Comparison of ENCODE assay signal across 34 cellular contexts in genomic region chr11:73283316-73284035, GRCh38. TPM values are rescaled to one million over a fixed set of nuclear protein-coding genes. Genes with fewer than 3 reads are reported as not detected.
DNase-seq lines count a peak whose midpoint lies in the region; ATAC-seq, FAIRE-seq and TF ChIP-seq lines count a peak whose summit lies in the region.
"Had no signal": no experiment of that assay in that cellular context is flagged by ENCODE, and none has a peak within 500 bp of the region (broad histone marks: within the 10 kb centered on the region; RNA-seq: fewer than 3 reads in every experiment).

No MANE protein-coding gene starts in this region.

- BruUV-seq in mammary epithelial cell (replicated peaks; lab: Mats Ljungman, UMichigan) (no TSS peak), MCF 10A (replicated peaks; lab: Mats Ljungman, UMichigan) (no TSS peak)

- ATAC-seq in HG03097 (IDR thresholded peaks at IDR 0.05; ENCODE audit: low FRiP score, unreplicated experiment), result no peak
- ATAC-seq in lower lobe of right lung, result no peak
- ATAC-seq: A549, left colon had no signal

- no peaks in the 10 kb centered on the region for H3K9me1 ChIP-seq in keratinocyte (ENCODE audit: control insufficient read depth, extremely low read depth, insufficient read depth, low read length)

- POLR2A ChIA-PET in MCF 10A (lab: Yijun Ruan, JAX), result no interaction called here

- H3K9me3 ChIP-seq in mammary epithelial cell (replicated peaks; ENCODE audit: insufficient read depth, low read length), result no peaks in the 10 kb centered on the region
- no peaks in the 10 kb centered on the region for H3K9me3 ChIP-seq in keratinocyte (ENCODE audit: control insufficient read depth, low read depth, low read length)
- H3K9me3 ChIP-seq in spleen, result no peaks in the 10 kb centered on the region
- H3K9me3 ChIP-seq in lower lobe of right lung, result no peaks in the 10 kb centered on the region
- H3K9me3 ChIP-seq: A549, testis, vagina had no signal

- H3K27ac ChIP-seq in mammary epithelial cell (ENCODE audit: insufficient read depth, low read depth, low read length) (no peak overlapping the region), keratinocyte (ENCODE audit: control insufficient read depth, insufficient read depth, low read length) (no peak overlapping the region), spleen (peak overlapping the region in 5 of 8 donors; percentile 15 to 68 (median 50)), lower lobe of right lung (no peak overlapping the region)
- H3K27ac ChIP-seq: PC-9, testis, vagina had no signal

- H3K4me2 ChIP-seq in mammary epithelial cell (ENCODE audit: insufficient read depth, low read depth, low read length) (no peak overlapping the region), keratinocyte (ENCODE audit: control insufficient read depth, extremely low read depth, insufficient read depth, low read depth, low read length) (no peak overlapping the region)
- H3K4me2 ChIP-seq: A549, PC-9 had no signal

- H3K27ac Mint-ChIP-seq in MCF 10A (ENCODE audit: low read depth, unreplicated experiment), result no peak overlapping the region
- H3K27ac Mint-ChIP-seq: activated naive CD8-positive, alpha-beta T cell; HFFc6 had no signal

- peak; percentile 25 for DNase-seq in mammary epithelial cell
- no peak for DNase-seq in MCF 10A (ENCODE audit: unreplicated experiment)
- no peak for DNase-seq in HTR-8/SVneo (ENCODE audit: insufficient read length, low spot score)
- no peak for DNase-seq in keratinocyte (ENCODE audit: low read depth, low spot score)
- peak; percentile 58 for DNase-seq in spleen
- DNase-seq in DMS53 treated with DMSO at 0.1 percent for 48 hours (lab: John Stamatoyannopoulos, UW; ENCODE audit: unreplicated experiment), result no peak
- DNase-seq in lower lobe of right lung, result no peak
- DNase-seq: activated CD4-positive, alpha-beta T cell treated with anti-CD3 and anti-CD28 coated beads for 48 hours; activated T-cell treated with anti-CD3 and anti-CD28 coated beads for 4 hours; AML-193; DMS153; effector CD4-positive, alpha-beta T cell; HFFc6; hippocampal formation; KG1; MM.1S; NCI-H1105 treated with DMSO at 0.1 percent for 48 hours; NCI-H187 treated with DMSO at 0.1 percent for 48 hours; NCI-H2171; NCI-H524; NK-92 treated with Interleukin-12 subunit alpha and Interleukin-12 subunit beta, amount 100 ng/mL, for 24 hours; occipital lobe; PC-9; SHP77; stimulated activated naive CD4-positive, alpha-beta T cell treated with Interleukin-2 at 50 U/mL for 16 hours; testis had no signal

- in situ Hi-C loops in mammary epithelial cell (cut with MboI; ENCODE audit: low sequenced_read_pairs in 2 of 2), result no loop called here

- H4K20me1 ChIP-seq in mammary epithelial cell (ENCODE audit: insufficient read depth, low read length) (no peaks in the 10 kb centered on the region), keratinocyte (ENCODE audit: control insufficient read depth, extremely low read depth, insufficient read depth, low read length) (no peaks in the 10 kb centered on the region)

- H3K79me2 ChIP-seq in mammary epithelial cell (ENCODE audit: insufficient read depth, low read length) (no peaks in the 10 kb centered on the region), keratinocyte (ENCODE audit: control insufficient read depth, insufficient read depth, low read length) (no peaks in the 10 kb centered on the region)

- peaks cover 10% of the 10 kb centered on the region for H3K4me1 ChIP-seq in mammary epithelial cell (ENCODE audit: insufficient read depth, low read length)
- H3K4me1 ChIP-seq in keratinocyte (ENCODE audit: control insufficient read depth, extremely low read depth, insufficient read depth, low read length), result peaks cover 3% of the 10 kb centered on the region
- peaks cover 16 to 96% (median 66%) of the 10 kb centered on the region in 6 donors for H3K4me1 ChIP-seq in spleen
- H3K4me1 ChIP-seq in lower lobe of right lung, result peaks cover 32% of the 10 kb centered on the region
- H3K4me1 ChIP-seq: vagina had no signal

- no peaks in the 10 kb centered on the region for H3K9me3 Mint-ChIP-seq in MCF 10A (ENCODE audit: unreplicated experiment)
- H3K9me3 Mint-ChIP-seq: HFFc6 had no signal

- intact Hi-C loops in mammary epithelial cell (cut with micrococcal nuclease), result no loop called here
- intact Hi-C loops in MCF 10A (cut with micrococcal nuclease), result no loop called here
- intact Hi-C loops in spleen (cut with DNase I; ENCODE audit: low total_unique reads), result no loop called here
- intact Hi-C loops in lower lobe of right lung (cut with DNase I), result no loop called here

- TF ChIP-seq POLR2A in spleen (IDR thresholded peaks at IDR 0.05), result no peak

- H3K36me3 ChIP-seq in mammary epithelial cell (ENCODE audit: insufficient read depth, low read length), result no peaks in the 10 kb centered on the region
- no peaks in the 10 kb centered on the region for H3K36me3 ChIP-seq in keratinocyte (ENCODE audit: control insufficient read depth in 2 of 2, extremely low read depth in 1 of 2, insufficient read depth in 2 of 2, low read length in 2 of 2)
- H3K36me3 ChIP-seq in spleen, result peaks cover 0 to 19% (median 0%) of the 10 kb centered on the region in 6 donors
- no peaks in the 10 kb centered on the region for H3K36me3 ChIP-seq in lower lobe of right lung
- H3K36me3 ChIP-seq: vagina had no signal

- H3K27me3 ChIP-seq in mammary epithelial cell (ENCODE audit: insufficient read depth, low read length), result no peaks in the 10 kb centered on the region
- no peaks in the 10 kb centered on the region for H3K27me3 ChIP-seq in keratinocyte (ENCODE audit: control insufficient read depth, extremely low read depth, insufficient read depth, low read length)
- H3K27me3 ChIP-seq in spleen (replicated peaks in 1 of 7), result no peaks in the 10 kb centered on the region
- no peaks in the 10 kb centered on the region for H3K27me3 ChIP-seq in lower lobe of right lung (ENCODE audit: low read depth)
- H3K27me3 ChIP-seq: testis, vagina had no signal

- CTCF ChIA-PET in mammary epithelial cell (lab: Charles Lee; ENCODE audit: low non-redundant PET) (interaction anchor here (0.6 kb wide), 2 partner anchors 46 to 89 kb away, joined by 3 read pairs; no protein-coding TSS in a partner anchor), MCF 10A (lab: Yijun Ruan, JAX) (interaction anchor here (0.6 to 1.3 kb wide), 4 partner anchors 12 to 812 kb away, joined by 3 to 4 read pairs (median 4); no protein-coding TSS in a partner anchor)

- WGBS in mammary epithelial cell (ENCODE audit: low coverage, missing lambda C conversion rate), result 63% methylated on average over 10 of the region's 10 CpGs
- 69 to 82% (median 72%) methylated on average over 10 of the region's 10 CpGs for WGBS in spleen, 5 donors

- no peaks in the 10 kb centered on the region for H3K4me1 Mint-ChIP-seq in MCF 10A (ENCODE audit: insufficient read depth, unreplicated experiment)

- dilution Hi-C loops in mammary epithelial cell (cut with HindIII; ENCODE audit: low sequenced_read_pairs) (loop anchor here (5.0 kb wide), 1 partner anchor 54 kb away; no protein-coding TSS in a partner anchor), keratinocyte (cut with MboI; ENCODE audit: extremely low pct_ligation_motif_present, low sequenced_read_pairs) (no loop called here)

- no peak overlapping the region for H3K4me3 ChIP-seq in mammary epithelial cell (replicated peaks in 1 of 3; ENCODE audit: insufficient read depth in 1 of 3, low read depth in 2 of 3, low read length in 3 of 3)
- no peak overlapping the region for H3K4me3 ChIP-seq in keratinocyte (ENCODE audit: control insufficient read depth in 2 of 3, extremely low read depth in 1 of 3, insufficient read depth in 2 of 3, low read depth in 1 of 3, low read length in 3 of 3)
- H3K4me3 ChIP-seq in spleen, result no peak overlapping the region
- no peak overlapping the region for H3K4me3 ChIP-seq in lower lobe of right lung
- H3K4me3 ChIP-seq: A549, PC-9, testis, vagina had no signal

- no peaks in the 10 kb centered on the region for H3K27me3 Mint-ChIP-seq in MCF 10A (ENCODE audit: insufficient read depth, unreplicated experiment)
- H3K27me3 Mint-ChIP-seq: activated naive CD8-positive, alpha-beta T cell had no signal

- H3K9ac ChIP-seq in mammary epithelial cell (ENCODE audit: insufficient read depth, low read length) (no peak overlapping the region), keratinocyte (ENCODE audit: control insufficient read depth, extremely low read depth, insufficient read depth, low read length) (no peak overlapping the region)

- no peaks in the 10 kb centered on the region for H3K36me3 Mint-ChIP-seq in MCF 10A (ENCODE audit: insufficient read depth, unreplicated experiment)
- H3K36me3 Mint-ChIP-seq: activated naive CD8-positive, alpha-beta T cell had no signal

- no peak overlapping the region for H3K4me3 Mint-ChIP-seq in MCF 10A (ENCODE audit: unreplicated experiment)
- H3K4me3 Mint-ChIP-seq: activated naive CD8-positive, alpha-beta T cell; HFFc6 had no signal

- H2AFZ ChIP-seq in mammary epithelial cell (ENCODE audit: low read depth, low read length) (peak overlapping the region; percentile 88), keratinocyte (ENCODE audit: control insufficient read depth, low read length) (no peak overlapping the region)
- H2AFZ ChIP-seq: PC-9 had no signal

- FAIRE-seq in HTR-8/SVneo (lab: Jason Lieb, UNC) (peak; percentile 36), keratinocyte (lab: Jason Lieb, UNC) (peak; percentile 23)
- FAIRE-seq: A549, colon, H1 had no signal

- no peak for TF ChIP-seq CTCF in mammary epithelial cell (conservative IDR thresholded peaks at IDR 0.05 in 1 of 2, IDR thresholded peaks at IDR 0.05 in 1 of 2; ENCODE audit: extremely low read depth in 1 of 2, insufficient read depth in 1 of 2, low read depth in 1 of 2, low read length in 2 of 2)
- TF ChIP-seq CTCF in MCF 10A (IDR thresholded peaks at IDR 0.05; ENCODE audit: unreplicated experiment), result no peak
- no peak for TF ChIP-seq CTCF in keratinocyte (optimal IDR thresholded peaks at IDR 0.05 in 1 of 3, IDR thresholded peaks at IDR 0.05 in 1 of 3, conservative IDR thresholded peaks at IDR 0.05 in 1 of 3; ENCODE audit: extremely low read depth in 1 of 3, insufficient read depth in 2 of 3, low read length in 3 of 3)
- TF ChIP-seq CTCF in spleen (IDR thresholded peaks at IDR 0.05 in 8 of 11, conservative IDR thresholded peaks at IDR 0.05 in 3 of 11), result no peak
- no peak for TF ChIP-seq CTCF in lower lobe of right lung (IDR thresholded peaks at IDR 0.05)

RNA-seq across cellular contexts. Expression of gene P2RY6, which starts 11.3 kb away (rescaled TPM):
- total RNA-seq in mammary epithelial cell (under 1 TPM; under 0.01 to 0.28 TPM), MCF 10A (2022) (not detected in 2 replicates), spleen (100 to 1,000 TPM in 1 of 7 donors, 10 to 100 TPM in 6; 41.1 to 109 (median 63.9) TPM), lower lobe of right lung (3.6 TPM)
- polyA plus RNA-seq in mammary epithelial cell (0.46 TPM), keratinocyte (0.04 to 0.22 TPM (median 0.09 TPM) in 3 replicates), spleen (10 to 100 TPM in 2 of 3 donors, 1 to 10 TPM in 1; 8.2 to 25.2 (median 10.6) TPM)
- polyA minus RNA-seq in mammary epithelial cell (not detected), keratinocyte (0.48 to 2.1 TPM in 2 of 3 replicates, not detected in the other)
- polyA plus RNA-seq in keratinocyte (2011; ENCODE audit: low read depth), result not detected
- 0.10 and 0.13 TPM in 2 replicates for polyA plus RNA-seq in keratinocyte (2011; cell fraction: cytosol; rRNA removed)
- 0.12 and 0.28 TPM in 2 replicates for polyA plus RNA-seq in keratinocyte (2011; cell fraction: nucleus; rRNA removed)
- 0.17 and 0.23 TPM in 2 replicates for polyA plus RNA-seq in keratinocyte (2012; ENCODE audit: low replicate concordance)
- polyA minus RNA-seq in keratinocyte (2011; cell fraction: cytosol; rRNA and poly(A)+ RNA removed), result not detected
- polyA minus RNA-seq in keratinocyte (2011; cell fraction: nucleus; rRNA and poly(A)+ RNA removed), result not detected in 2 replicates
- total RNA-seq: H1, HT1080, occipital lobe had no signal

RNA-seq across cellular contexts. Expression of gene ARHGEF17, which starts 24.6 kb away (rescaled TPM):
- total RNA-seq in mammary epithelial cell (10 to 100 TPM; 19.5 to 25.4 TPM), MCF 10A (2022) (27.6 and 29.3 TPM in 2 replicates), spleen (10 to 100 TPM; 21.5 to 48.5 (median 41.6) TPM), lower lobe of right lung (56.5 TPM)
- polyA plus RNA-seq in mammary epithelial cell (12.1 TPM), keratinocyte (4.2 to 6.4 TPM (median 5.1 TPM) in 3 replicates), spleen (10 to 100 TPM in 1 of 3 donors, 1 to 10 TPM in 2; 5.1 to 17.0 (median 6.3) TPM)
- polyA minus RNA-seq in mammary epithelial cell (17.2 TPM), keratinocyte (9.6 to 15.2 TPM (median 13.1 TPM) in 3 replicates)
- polyA plus RNA-seq in keratinocyte (2011; ENCODE audit: low read depth), result 3.1 TPM
- polyA plus RNA-seq in keratinocyte (2011; cell fraction: cytosol; rRNA removed), result 1.9 and 3.7 TPM in 2 replicates
- 24.9 and 34.1 TPM in 2 replicates for polyA plus RNA-seq in keratinocyte (2011; cell fraction: nucleus; rRNA removed)
- 4.8 and 6.1 TPM in 2 replicates for polyA plus RNA-seq in keratinocyte (2012; ENCODE audit: low replicate concordance)
- polyA minus RNA-seq in keratinocyte (2011; cell fraction: cytosol; rRNA and poly(A)+ RNA removed), result 16.5 TPM
- 19.5 and 20.9 TPM in 2 replicates for polyA minus RNA-seq in keratinocyte (2011; cell fraction: nucleus; rRNA and poly(A)+ RNA removed)

Comparison
In these comparisons a context has a peak if more than half of its experiments do, and no peak if none do; other contexts are left out.
1. DNase-seq: peak in mammary epithelial cell (single experiment) and spleen (single experiment); none in MCF 10A (single experiment), HTR-8/SVneo (single experiment), keratinocyte (single experiment), DMS53 treated with DMSO at 0.1 percent for 48 hours (single experiment) and lower lobe of right lung (single experiment).
2. H3K27ac ChIP-seq: peak in spleen (5 of 8); none in mammary epithelial cell (single experiment), keratinocyte (single experiment) and lower lobe of right lung (single experiment).